10 cellular contexts compared by ENCODE assay signal in genomic region chr11:43923327-43924111, GRCh38. TPM values are rescaled to one million over a fixed set of nuclear protein-coding genes. Genes with fewer than 3 reads are reported as not detected.
DNase-seq lines count a peak whose midpoint lies in the region; ATAC-seq and TF ChIP-seq lines count a peak whose summit lies in the region.
"Had no signal": no experiment of that assay in that cellular context is flagged by ENCODE, and none has a peak within 500 bp of the region (broad histone marks: within the 10 kb centered on the region; RNA-seq: fewer than 3 reads in every experiment).

No MANE protein-coding gene starts in this region.

- H2AFZ ChIP-seq in parathyroid adenoma = no peak overlapping the region

- H3K9ac ChIP-seq in parathyroid adenoma = no peak overlapping the region

- no peaks in the 10 kb centered on the region for H3K79me2 ChIP-seq in parathyroid adenoma

- no peak overlapping the region for H3K4me3 ChIP-seq in heart right ventricle
- no peak overlapping the region for H3K4me3 ChIP-seq in parathyroid adenoma (ENCODE audit: low read depth, low read length)

- H3K27ac ChIP-seq in heart right ventricle (peak overlapping the region; percentile 55 to 88 (median 75)), parathyroid adenoma (peak overlapping the region; percentile 53)

- peak in 9 of 14 donors; percentile 22 to 81 (median 44) for DNase-seq in C1 segment of cervical spinal cord (lab: John Stamatoyannopoulos, UW)
- DNase-seq in amniotic epithelial cell (ENCODE audit: low read depth) = peak; percentile 35
- peak; percentile 44 to 78 for DNase-seq in heart right ventricle
- no peak for DNase-seq in DMS153 treated with DMSO at 0.1 percent for 48 hours (lab: John Stamatoyannopoulos, UW; ENCODE audit: unreplicated experiment)
- DNase-seq in RPMI8226 = no peak
- no peak for DNase-seq in activated CD4-positive, alpha-beta T cell treated with anti-CD3 and anti-CD28 coated beads for 1 hour
- no peak for DNase-seq in activated CD4-positive, alpha-beta T cell treated with anti-CD3 and anti-CD28 coated beads, Interleukin-2, amount 50 U/mL, for 4 hours
- DNase-seq: activated CD4-positive, alpha-beta T cell treated with anti-CD3 and anti-CD28 coated beads, Interleukin-2, amount 50 U/mL, for 1 hour; CD4-positive, alpha-beta memory T cell had no signal

- H3K9me3 ChIP-seq in heart right ventricle (no peaks in the 10 kb centered on the region), parathyroid adenoma (ENCODE audit: control insufficient read depth, low read length) (no peaks in the 10 kb centered on the region)

- H3K27me3 ChIP-seq in heart right ventricle (no peaks in the 10 kb centered on the region), parathyroid adenoma (ENCODE audit: control insufficient read depth, insufficient read depth, low read length) (no peaks in the 10 kb centered on the region)

- H3K4me2 ChIP-seq in parathyroid adenoma (ENCODE audit: low read length) = no peak overlapping the region

- intact Hi-C loops in heart right ventricle (cut with DNase I) = loop anchor here in 1 of 10 donors (2.0 kb wide), 1 partner anchor 19 kb away; the partner anchor contains the start of gene C11orf96

- H3K36me3 ChIP-seq in heart right ventricle = peaks cover 0 to 37% (median 10%) of the 10 kb centered on the region in 9 donors
- H3K36me3 ChIP-seq in parathyroid adenoma (ENCODE audit: control insufficient read depth, insufficient read depth, low read length) = no peaks in the 10 kb centered on the region

- peak; percentile 48 to 79 (median 74) for ATAC-seq in heart right ventricle

- WGBS in heart right ventricle, 2 donors = 46 to 51% methylated on average over 8 of the region's 8 CpGs

- TF ChIP-seq CTCF in heart right ventricle (IDR thresholded peaks at IDR 0.05) (no peak), parathyroid adenoma (IDR thresholded peaks at IDR 0.05) (no peak)

- peaks cover 0 to 74% (median 35%) of the 10 kb centered on the region in 9 donors for H3K4me1 ChIP-seq in heart right ventricle
- no peaks in the 10 kb centered on the region for H3K4me1 ChIP-seq in parathyroid adenoma

RNA-seq across cellular contexts. Expression of gene C11orf96, which starts 18.9 kb away (rescaled TPM):
- 10 to 100 TPM in 8 of 10 donors, 1 to 10 TPM in 2; 8.4 to 64.9 (median 25.7) TPM for total RNA-seq in heart right ventricle
- polyA plus RNA-seq in heart right ventricle = 10 to 100 TPM; 24.1 to 37.7 TPM
- polyA plus RNA-seq: CD4-positive, alpha-beta memory T cell had no signal

RNA-seq across cellular contexts. Expression of gene ALKBH3, which starts 42.9 kb away (rescaled TPM):
- total RNA-seq in heart right ventricle = 10 to 100 TPM in 9 of 10 donors, 1 to 10 TPM in 1; 9.2 to 20.5 (median 17.8) TPM
- 10 to 100 TPM; 20.1 to 20.4 TPM for polyA plus RNA-seq in heart right ventricle

Comparison
In these comparisons a context has a peak if more than half of its experiments do, and no peak if none do; other contexts are left out.
1. DNase-seq: peak in C1 segment of cervical spinal cord (9 of 14), amniotic epithelial cell (single experiment) and heart right ventricle (2 of 2); none in DMS153 treated with DMSO at 0.1 percent for 48 hours (single experiment), RPMI8226 (single experiment), activated CD4-positive, alpha-beta T cell treated with anti-CD3 and anti-CD28 coated beads for 1 hour (single experiment) and activated CD4-positive, alpha-beta T cell treated with anti-CD3 and anti-CD28 coated beads, Interleukin-2, amount 50 U/mL, for 4 hours (0 of 2).